In genomic region chr20:7695622-7696021, GRCh38 we compare ENCODE assay signal across 16 cellular contexts.
A peak's percentile ranks its signal among the peaks of the same experiment; 100 is the strongest.
DNase-seq lines count a peak whose midpoint lies in the region; ATAC-seq and TF ChIP-seq lines count a peak whose summit lies in the region.
"Had no signal": no experiment of that assay in that cellular context is flagged by ENCODE, and none has a peak within 500 bp of the region (broad histone marks: within the 10 kb centered on the region; RNA-seq: fewer than 3 reads in every experiment).

No MANE protein-coding gene starts in this region.

- H3K4me3 ChIP-seq in retinal pigment epithelial cell (ENCODE audit: low read length) (no peak overlapping the region), heart left ventricle (no peak overlapping the region)
- H3K4me3 ChIP-seq: esophagus squamous epithelium, spleen, thoracic aorta had no signal

- no peak for TF ChIP-seq POLR2A in heart left ventricle (IDR thresholded peaks at IDR 0.05)

- TF ChIP-seq CTCF in retinal pigment epithelial cell (conservative IDR thresholded peaks at IDR 0.05; ENCODE audit: low read depth, low read length) = no peak
- no peak for TF ChIP-seq CTCF in WTC11 (IDR thresholded peaks at IDR 0.05)
- no peak for TF ChIP-seq CTCF in heart left ventricle (IDR thresholded peaks at IDR 0.05)

- H3K27me3 ChIP-seq in heart left ventricle = no peaks in the 10 kb centered on the region
- H3K27me3 ChIP-seq: esophagus squamous epithelium, spleen had no signal

- no peak overlapping the region for H3K27ac ChIP-seq in heart left ventricle
- H3K27ac ChIP-seq: esophagus squamous epithelium, spleen, thoracic aorta had no signal

- H3K27me3 Mint-ChIP-seq in WTC11 (ENCODE audit: low read depth) = no peaks in the 10 kb centered on the region
- H3K27me3 Mint-ChIP-seq: activated naive CD4-positive, alpha-beta T cell treated with anti-CD3 and anti-CD28 coated beads, Interleukin-2, amount 10 ng/mL, durations not matched to agents 7 days and 5 days had no signal

- no peaks in the 10 kb centered on the region for H3K36me3 Mint-ChIP-seq in WTC11
- H3K36me3 Mint-ChIP-seq: activated naive CD4-positive, alpha-beta T cell treated with anti-CD3 and anti-CD28 coated beads, Interleukin-2, amount 10 ng/mL, durations not matched to agents 7 days and 5 days had no signal

- intact Hi-C loops in heart left ventricle (cut with DNase I) = no loop called here

- CTCF ChIA-PET in WTC11 (lab: Charles Lee) = no interaction called here

- H3K9me3 ChIP-seq in heart left ventricle = no peaks in the 10 kb centered on the region
- H3K9me3 ChIP-seq: esophagus squamous epithelium, spleen, thoracic aorta had no signal

- DNase-seq in Daoy (ENCODE audit: low read depth) = peak; percentile 1
- DNase-seq in RPMI7951 (ENCODE audit: low read depth) = peak; percentile 51
- DNase-seq in fibroblast of peridontal ligament (ENCODE audit: extremely low read depth) = peak; percentile 84
- DNase-seq in retinal pigment epithelial cell (ENCODE audit: low read depth) = peak; percentile 77
- no peak for DNase-seq in WTC11 (ENCODE audit: low spot score)
- DNase-seq in DMS 273 treated with DMSO at 0.1 percent for 48 hours (lab: John Stamatoyannopoulos, UW) = no peak
- DNase-seq in heart left ventricle = no peak
- DNase-seq: activated naive CD4-positive, alpha-beta T cell treated with anti-CD3 and anti-CD28 coated beads, Interleukin-2, amount 10 ng/mL, durations not matched to agents 7 days and 5 days; C1 segment of cervical spinal cord; esophagus squamous epithelium; left ventricle myocardium superior; NCI-H2171; OCI-M1; spleen had no signal

- no peaks in the 10 kb centered on the region for H3K36me3 ChIP-seq in heart left ventricle
- H3K36me3 ChIP-seq: esophagus squamous epithelium, spleen, thoracic aorta had no signal

- H3K27ac Mint-ChIP-seq in WTC11 = no peak overlapping the region
- H3K27ac Mint-ChIP-seq: activated naive CD4-positive, alpha-beta T cell treated with anti-CD3 and anti-CD28 coated beads, Interleukin-2, amount 10 ng/mL, durations not matched to agents 7 days and 5 days had no signal

- no peaks in the 10 kb centered on the region for H3K4me1 Mint-ChIP-seq in WTC11
- H3K4me1 Mint-ChIP-seq: activated naive CD4-positive, alpha-beta T cell treated with anti-CD3 and anti-CD28 coated beads, Interleukin-2, amount 10 ng/mL, durations not matched to agents 7 days and 5 days had no signal

- peaks cover 0 to 4% (median 0%) of the 10 kb centered on the region in 12 donors for H3K4me1 ChIP-seq in heart left ventricle
- H3K4me1 ChIP-seq: esophagus squamous epithelium, spleen had no signal

- no peak for ATAC-seq in WTC11
- no peak for ATAC-seq in GM18520 (IDR thresholded peaks at IDR 0.05; ENCODE audit: unreplicated experiment)
- no peak for ATAC-seq in heart left ventricle
- ATAC-seq: left ventricle myocardium superior had no signal

- no peak overlapping the region for H3K4me3 Mint-ChIP-seq in WTC11
- H3K4me3 Mint-ChIP-seq: activated naive CD4-positive, alpha-beta T cell treated with anti-CD3 and anti-CD28 coated beads, Interleukin-2, amount 10 ng/mL, durations not matched to agents 7 days and 5 days had no signal

- POLR2A ChIA-PET in WTC11 (lab: Charles Lee) = no interaction called here

- H3K9me3 Mint-ChIP-seq in WTC11 = peaks cover 2% of the 10 kb centered on the region

TF ChIP-seq in WTC11, 78 proteins besides CTCF, POLR2A, EP300 and RAD21:
- TF ChIP-seq ERG (CRISPR knock-in tag; IDR thresholded peaks at IDR 0.05) = no peak
- TF ChIP-seq SMAD3 (CRISPR knock-in tag; IDR thresholded peaks at IDR 0.05; ENCODE audit: borderline replicate concordance) = no peak
- no peak for TF ChIP-seq NFATC4 (CRISPR knock-in tag; IDR thresholded peaks at IDR 0.05)
- TF ChIP-seq ZBTB43 (CRISPR knock-in tag; IDR thresholded peaks at IDR 0.05) = no peak
- TF ChIP-seq NFE2L1 (CRISPR knock-in tag; IDR thresholded peaks at IDR 0.05) = no peak

Comparison
In these comparisons a context has a peak if more than half of its experiments do, and no peak if none do; other contexts are left out.
1. DNase-seq: peak in Daoy (single experiment), RPMI7951 (single experiment), fibroblast of peridontal ligament (single experiment) and retinal pigment epithelial cell (single experiment); none in WTC11 (single experiment), DMS 273 treated with DMSO at 0.1 percent for 48 hours (single experiment) and heart left ventricle (0 of 5).